ENCODE assay signal across 11 cellular contexts in the genomic region with DNA sequence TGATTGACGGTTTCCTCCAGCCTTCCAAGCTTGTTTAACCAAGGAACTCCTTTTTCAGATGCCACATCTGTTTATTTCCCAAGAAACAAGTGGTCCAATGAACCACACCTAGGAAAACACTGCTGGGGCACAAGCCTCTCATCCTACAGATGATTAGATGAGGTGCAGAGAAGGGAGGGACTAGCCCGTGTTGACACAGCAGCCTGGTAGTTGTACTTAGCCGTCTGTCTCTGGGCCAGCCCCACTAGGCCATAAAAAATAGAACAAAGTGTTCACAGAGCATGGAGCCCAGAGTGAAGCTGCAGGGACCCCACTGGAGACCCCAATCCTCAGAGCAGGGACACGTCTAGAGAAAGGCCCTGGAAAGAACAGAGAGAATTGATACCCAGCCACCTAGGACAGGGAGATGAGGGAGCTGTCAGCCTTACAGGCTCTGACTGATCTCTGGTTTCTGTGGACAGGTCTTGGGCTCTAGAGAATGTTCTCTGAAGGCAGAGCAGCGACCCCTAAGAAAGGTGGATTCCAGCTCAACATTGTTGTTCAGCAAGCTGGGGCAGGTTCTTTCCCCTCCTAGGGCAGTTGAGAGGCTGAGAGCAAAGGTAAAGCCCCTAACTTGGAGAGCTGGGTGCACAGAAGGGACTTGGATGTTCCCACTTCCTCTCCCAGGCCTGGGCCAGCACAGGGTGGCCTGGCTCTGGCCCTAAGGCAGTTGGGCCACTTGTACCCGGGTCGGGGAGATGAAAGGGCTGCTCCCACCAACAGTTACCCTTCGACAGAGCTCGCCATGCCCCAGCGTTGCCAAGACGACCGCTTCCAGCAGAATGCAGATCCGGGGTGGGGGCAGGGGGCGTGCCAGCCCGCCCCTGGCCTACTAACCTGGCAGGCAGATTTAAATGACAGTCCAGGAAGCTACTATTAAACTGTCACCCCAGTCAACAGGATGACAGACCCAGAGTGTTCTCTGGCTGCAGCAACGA. TPM values are rescaled to one million over a fixed set of nuclear protein-coding genes. Genes with fewer than 3 reads are reported as not detected.
DNase-seq lines count a peak whose midpoint lies in the region; ATAC-seq and TF ChIP-seq lines count a peak whose summit lies in the region.
"Had no signal": no experiment of that assay in that cellular context is flagged by ENCODE, and none has a peak within 500 bp of the region (broad histone marks: within the 10 kb centered on the region; RNA-seq: fewer than 3 reads in every experiment).

No MANE protein-coding gene starts in this region.

- peak; percentile 33 for ATAC-seq in HG03460 (IDR thresholded peaks at IDR 0.05; ENCODE audit: unreplicated experiment)
- ATAC-seq in thoracic aorta (ENCODE audit: insufficient number of reproducible peaks, low FRiP score, low read depth), result no peak
- no peak for ATAC-seq in natural killer cell treated with Interleukin-12 subunit alpha and Interleukin-12 subunit beta and Interleukin-15 and Interleukin-18, amount 100 ng/mL, for 72 hours
- ATAC-seq in sciatic nerve, result no peak
- ATAC-seq: HCT116 had no signal

- H3K27me3 ChIP-seq in thoracic aorta (replicated peaks; ENCODE audit: insufficient read depth), result no peaks in the 10 kb centered on the region

- no peaks in the 10 kb centered on the region for H3K36me3 ChIP-seq in thoracic aorta

- peak overlapping the region; percentile 84 for H3K27ac ChIP-seq in cingulate gyrus (ENCODE audit: low read depth, low read length)
- H3K27ac ChIP-seq in thoracic aorta, result peak overlapping the region; percentile 80 to 81

- H3K4me3 Mint-ChIP-seq in activated CD4-positive, alpha-beta T cell treated with anti-CD3 and anti-CD28 coated beads, Interleukin-2, amount 10 ng/mL, durations not matched to agents 7 days and 5 days, result no peak overlapping the region
- no peak overlapping the region for H3K4me3 Mint-ChIP-seq in natural killer cell treated with Interleukin-12 subunit alpha and Interleukin-12 subunit beta and Interleukin-15 and Interleukin-18, amount 100 ng/mL, for 72 hours
- H3K4me3 Mint-ChIP-seq: B cell had no signal

- TF ChIP-seq CTCF in thoracic aorta (IDR thresholded peaks at IDR 0.05), result no peak

- POLR2A ChIA-PET in activated CD4-positive, alpha-beta T cell treated with anti-CD3 and anti-CD28 coated beads, Interleukin-2, amount 10 ng/mL, durations not matched to agents 7 days and 5 days (lab: Charles Lee), result no interaction called here

- no peak for DNase-seq in activated CD4-positive, alpha-beta T cell treated with anti-CD3 and anti-CD28 coated beads, Interleukin-2, amount 10 ng/mL, durations not matched to agents 7 days and 5 days
- no peak for DNase-seq in activated CD4-positive, alpha-beta T cell treated with anti-CD3 and anti-CD28 coated beads for 4 hours
- DNase-seq in thoracic aorta (ENCODE audit: low spot score), result no peak
- no peak for DNase-seq in natural killer cell treated with Interleukin-12 subunit alpha and Interleukin-12 subunit beta and Interleukin-15 and Interleukin-18, amount 100 ng/mL, for 72 hours (ENCODE audit: low spot score)
- no peak for DNase-seq in sciatic nerve (ENCODE audit: low spot score)
- no peak for DNase-seq in Ammon's horn (ENCODE audit: low spot score)
- DNase-seq: OCI-M1 had no signal

- CTCF ChIA-PET in activated CD4-positive, alpha-beta T cell treated with anti-CD3 and anti-CD28 coated beads, Interleukin-2, amount 10 ng/mL, durations not matched to agents 7 days and 5 days (lab: Charles Lee), result interaction anchor here (1.3 to 1.7 kb wide), 3 partner anchors 8 to 18 kb away, joined by 4 to 6 read pairs (median 5); no protein-coding TSS in a partner anchor

- no peaks in the 10 kb centered on the region for H3K9me3 Mint-ChIP-seq in activated CD4-positive, alpha-beta T cell treated with anti-CD3 and anti-CD28 coated beads, Interleukin-2, amount 10 ng/mL, durations not matched to agents 7 days and 5 days
- no peaks in the 10 kb centered on the region for H3K9me3 Mint-ChIP-seq in natural killer cell treated with Interleukin-12 subunit alpha and Interleukin-12 subunit beta and Interleukin-15 and Interleukin-18, amount 100 ng/mL, for 72 hours

- peaks cover 3% of the 10 kb centered on the region for H3K36me3 Mint-ChIP-seq in activated CD4-positive, alpha-beta T cell treated with anti-CD3 and anti-CD28 coated beads, Interleukin-2, amount 10 ng/mL, durations not matched to agents 7 days and 5 days (ENCODE audit: low read depth)
- H3K36me3 Mint-ChIP-seq in natural killer cell treated with Interleukin-12 subunit alpha and Interleukin-12 subunit beta and Interleukin-15 and Interleukin-18, amount 100 ng/mL, for 72 hours, result no peaks in the 10 kb centered on the region

- intact Hi-C loops in sciatic nerve (cut with DNase I), result no loop called here

- H3K27ac Mint-ChIP-seq in activated CD4-positive, alpha-beta T cell treated with anti-CD3 and anti-CD28 coated beads, Interleukin-2, amount 10 ng/mL, durations not matched to agents 7 days and 5 days, result peak overlapping the region; percentile 57
- H3K27ac Mint-ChIP-seq in natural killer cell treated with Interleukin-12 subunit alpha and Interleukin-12 subunit beta and Interleukin-15 and Interleukin-18, amount 100 ng/mL, for 72 hours, result peak overlapping the region in 1 of 2 donors; percentile 58
- H3K27ac Mint-ChIP-seq: B cell had no signal

- no peaks in the 10 kb centered on the region for H3K9me3 ChIP-seq in thoracic aorta

- H3K4me1 Mint-ChIP-seq in activated CD4-positive, alpha-beta T cell treated with anti-CD3 and anti-CD28 coated beads, Interleukin-2, amount 10 ng/mL, durations not matched to agents 7 days and 5 days, result peaks cover 43% of the 10 kb centered on the region
- H3K4me1 Mint-ChIP-seq in natural killer cell treated with Interleukin-12 subunit alpha and Interleukin-12 subunit beta and Interleukin-15 and Interleukin-18, amount 100 ng/mL, for 72 hours (ENCODE audit: low read depth in 2 of 2), result peaks cover 30 to 43% of the 10 kb centered on the region in 2 donors

- H3K4me3 ChIP-seq in thoracic aorta, result no peak overlapping the region

- peaks cover 45 to 51% of the 10 kb centered on the region in 2 donors for H3K4me1 ChIP-seq in thoracic aorta (ENCODE audit: control insufficient read depth in 1 of 2, low read depth in 2 of 2)

- no peaks in the 10 kb centered on the region for H3K27me3 Mint-ChIP-seq in activated CD4-positive, alpha-beta T cell treated with anti-CD3 and anti-CD28 coated beads, Interleukin-2, amount 10 ng/mL, durations not matched to agents 7 days and 5 days
- H3K27me3 Mint-ChIP-seq in natural killer cell treated with Interleukin-12 subunit alpha and Interleukin-12 subunit beta and Interleukin-15 and Interleukin-18, amount 100 ng/mL, for 72 hours, result no peaks in the 10 kb centered on the region
- H3K27me3 Mint-ChIP-seq: B cell had no signal

RNA-seq across cellular contexts. Expression of gene LRP8, which starts 31.8 kb away (rescaled TPM):
- total RNA-seq in activated CD4-positive, alpha-beta T cell treated with anti-CD3 and anti-CD28 coated beads, Interleukin-2, amount 10 ng/mL, durations not matched to agents 7 days and 5 days, result 10 to 100 TPM; 51.8 to 56.6 TPM
- 10 to 100 TPM; 14.1 to 24.1 TPM for total RNA-seq in thoracic aorta
- total RNA-seq in natural killer cell treated with Interleukin-12 subunit alpha and Interleukin-12 subunit beta and Interleukin-15 and Interleukin-18, amount 100 ng/mL, for 72 hours, result 100 to 1,000 TPM in 1 of 2 donors, 10 to 100 TPM in 1; 87.8 to 194 TPM
- total RNA-seq in sciatic nerve, result 2.4 TPM

RNA-seq across cellular contexts. Expression of gene MAGOH, which starts 57.7 kb away (rescaled TPM):
- total RNA-seq in activated CD4-positive, alpha-beta T cell treated with anti-CD3 and anti-CD28 coated beads, Interleukin-2, amount 10 ng/mL, durations not matched to agents 7 days and 5 days, result 10 to 100 TPM; 73.3 to 74.1 TPM
- total RNA-seq in thoracic aorta (10 to 100 TPM in 1 of 2 donors, 1 to 10 TPM in 1; 9.5 to 21.8 TPM), sciatic nerve (31.7 TPM)
- 10 to 100 TPM; 62.6 to 65.4 TPM for total RNA-seq in natural killer cell treated with Interleukin-12 subunit alpha and Interleukin-12 subunit beta and Interleukin-15 and Interleukin-18, amount 100 ng/mL, for 72 hours
